8 cellular contexts compared by ENCODE assay signal in genomic region chr17:58658804-58659713, GRCh38. TPM values are rescaled to one million over a fixed set of nuclear protein-coding genes. Genes with fewer than 3 reads are reported as not detected.
DNase-seq lines count a peak whose midpoint lies in the region; ATAC-seq and TF ChIP-seq lines count a peak whose summit lies in the region.

No MANE protein-coding gene starts in this region.

- peak overlapping the region; percentile 67 for H3K4me3 ChIP-seq in left ventricle myocardium inferior
- H3K4me3 ChIP-seq in upper lobe of left lung, result peak overlapping the region; percentile 10 to 57 (median 44)

- WGBS in upper lobe of left lung, 2 donors, result 1 to 2% methylated on average over 38 of the region's 38 CpGs

- TF ChIP-seq CTCF in GM10266 (IDR thresholded peaks at IDR 0.05; ENCODE audit: control insufficient read depth, insufficient read depth, low read depth, missing control alignments), result no peak
- TF ChIP-seq CTCF in left ventricle myocardium inferior (IDR thresholded peaks at IDR 0.05; ENCODE audit: borderline replicate concordance), result no peak
- peak in 1 of 6 experiments; percentile 6 for TF ChIP-seq CTCF in upper lobe of left lung (IDR thresholded peaks at IDR 0.05)

- DNase-seq in GM10266 (ENCODE audit: extremely low spot score) (peak; percentile 85), NCI-H1417 treated with DMSO at 0.1 percent for 48 hours (lab: John Stamatoyannopoulos, UW) (peak; percentile 93), T follicular helper cell (ENCODE audit: low read depth) (peak; percentile 65), amygdala (lab: John Stamatoyannopoulos, UW) (peak; percentile 7 to 94 (median 72)), left ventricle myocardium inferior (peak; percentile 54), posterior vena cava (ENCODE audit: low spot score) (peak; percentile 87), upper lobe of left lung (peak in 1 of 2 donors; percentile 68)

- intact Hi-C loops in left ventricle myocardium inferior (cut with micrococcal nuclease) (no loop called here), posterior vena cava (cut with DNase I) (no loop called here)

- H3K9me3 ChIP-seq in left ventricle myocardium inferior (replicated peaks) (peaks cover 8% of the 10 kb centered on the region), upper lobe of left lung (no peaks in the 10 kb centered on the region)

- ATAC-seq in HG02623 (IDR thresholded peaks at IDR 0.05; ENCODE audit: unreplicated experiment) (peak; percentile 63), upper lobe of left lung (ENCODE audit: low FRiP score in 2 of 2) (peak; percentile 95)

- no peaks in the 10 kb centered on the region for H3K27me3 ChIP-seq in left ventricle myocardium inferior (ENCODE audit: low read depth)
- no peaks in the 10 kb centered on the region for H3K27me3 ChIP-seq in upper lobe of left lung

- peak in 2 of 4 donors; percentile 1 to 87 for TF ChIP-seq EP300 in upper lobe of left lung (IDR thresholded peaks at IDR 0.05)

- H3K4me1 ChIP-seq in left ventricle myocardium inferior, result peaks cover 8% of the 10 kb centered on the region
- peaks cover 0 to 9% (median 4%) of the 10 kb centered on the region in 4 donors for H3K4me1 ChIP-seq in upper lobe of left lung

- peak; percentile 57 to 98 (median 92) for TF ChIP-seq POLR2A in upper lobe of left lung (IDR thresholded peaks at IDR 0.05)

- H3K27ac ChIP-seq in left ventricle myocardium inferior (replicated peaks) (peak overlapping the region; percentile 83), upper lobe of left lung (peak overlapping the region; percentile 75 to 88 (median 83))

- H3K36me3 ChIP-seq in left ventricle myocardium inferior, result no peaks in the 10 kb centered on the region
- no peaks in the 10 kb centered on the region for H3K36me3 ChIP-seq in upper lobe of left lung

RNA-seq across cellular contexts. Expression of gene TEX14, which starts 32.8 kb away (rescaled TPM):
- total RNA-seq in left ventricle myocardium inferior (0.19 TPM), posterior vena cava (under 1 TPM; 0.10 to 0.14 TPM), upper lobe of left lung (1 to 10 TPM in 3 of 6 donors, under 1 TPM in 3; 0.10 to 1.4 (median 0.63) TPM)

RNA-seq across cellular contexts. Expression of gene RAD51C, which starts 33.3 kb away (rescaled TPM):
- total RNA-seq in left ventricle myocardium inferior (37.6 TPM), posterior vena cava (10 to 100 TPM; 19.7 to 22.6 TPM), upper lobe of left lung (10 to 100 TPM; 10.9 to 21.0 (median 15.9) TPM)
